8 cellular contexts compared by ENCODE assay signal in the genomic region with DNA sequence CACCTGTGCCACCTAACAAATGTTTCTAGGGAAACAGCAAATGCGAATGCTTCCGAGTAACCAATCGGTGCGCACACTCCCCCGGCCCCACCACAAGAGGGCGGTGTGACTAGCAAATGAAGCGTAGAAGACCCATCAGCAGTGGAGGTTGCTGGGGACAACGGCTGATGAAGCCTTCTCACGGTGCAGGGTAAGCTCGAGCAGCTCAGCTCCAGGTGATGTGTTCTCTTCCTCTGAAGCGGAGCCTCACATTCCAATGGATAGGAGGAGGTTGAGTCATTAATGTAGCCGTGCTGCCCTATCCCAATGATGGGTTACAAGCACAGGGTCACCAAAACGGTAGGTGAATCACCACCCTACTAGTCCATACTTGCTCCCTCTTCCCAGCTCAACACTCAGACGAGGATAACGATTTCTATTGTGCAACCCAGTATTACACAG.
DNase-seq lines count a peak whose midpoint lies in the region; ATAC-seq and TF ChIP-seq lines count a peak whose summit lies in the region.

No MANE protein-coding gene starts in this region.

- H3K27ac Mint-ChIP-seq in T-cell (no peak overlapping the region), type B pancreatic cell (no peak overlapping the region)

- H3K4me2 ChIP-seq in KMS-11, result no peak overlapping the region

- H3K4me3 Mint-ChIP-seq in T-cell (no peak overlapping the region), type B pancreatic cell (no peak overlapping the region)

- TF ChIP-seq CTCF in KMS-11 (conservative IDR thresholded peaks at IDR 0.05; ENCODE audit: low read depth, low read length), result peak; percentile 60
- peak; percentile 53 for TF ChIP-seq CTCF in coronary artery (IDR thresholded peaks at IDR 0.05)
- TF ChIP-seq CTCF in type B pancreatic cell (conservative IDR thresholded peaks at IDR 0.05), result peak; percentile 77

- no peaks in the 10 kb centered on the region for H3K4me1 ChIP-seq in KMS-11 (ENCODE audit: low read depth, poor library complexity, severe bottlenecking)

- H3K4me1 Mint-ChIP-seq in T-cell, result no peaks in the 10 kb centered on the region
- H3K4me1 Mint-ChIP-seq in type B pancreatic cell (ENCODE audit: unreplicated experiment), result peaks cover 4% of the 10 kb centered on the region

- ATAC-seq in T-cell (replicated peaks in 1 of 4) (no peak), HG03442 (IDR thresholded peaks at IDR 0.05; ENCODE audit: unreplicated experiment) (no peak), HG02884 (IDR thresholded peaks at IDR 0.05; ENCODE audit: unreplicated experiment) (no peak)

- no peak overlapping the region for H3K27ac ChIP-seq in KMS-11
- H3K27ac ChIP-seq in coronary artery, result no peak overlapping the region

- H3K9me3 Mint-ChIP-seq in T-cell (no peaks in the 10 kb centered on the region), type B pancreatic cell (peaks cover 3% of the 10 kb centered on the region)

- DNase-seq in Daoy (ENCODE audit: low read depth), result peak; percentile 36
- peak in 20 of 34 experiments; percentile 3 to 33 (median 18) for DNase-seq in T-cell
- no peak for DNase-seq in coronary artery (ENCODE audit: low spot score)
- DNase-seq in mucosa of gallbladder (ENCODE audit: low spot score), result peak; percentile 34
- DNase-seq in type B pancreatic cell (ENCODE audit: extremely low spot score, unreplicated experiment), result no peak

- H3K36me3 ChIP-seq in KMS-11 (ENCODE audit: insufficient read depth), result no peaks in the 10 kb centered on the region

- no peak overlapping the region for H3K9ac ChIP-seq in KMS-11

- POLR2A ChIA-PET in T-cell (lab: Charles Lee), result no interaction called here

- no peak overlapping the region for H2AFZ ChIP-seq in KMS-11 (ENCODE audit: low read depth)

- peaks cover 25 to 26% of the 10 kb centered on the region in 2 donors for H3K27me3 Mint-ChIP-seq in T-cell
- H3K27me3 Mint-ChIP-seq in type B pancreatic cell, result peaks cover 36% of the 10 kb centered on the region

- CTCF ChIA-PET in T-cell (lab: Charles Lee), result interaction anchor here in 1 of 2 donors (0.6 kb wide), 1 partner anchor 75 kb away, joined by 6 read pairs; no protein-coding TSS in a partner anchor

- H3K4me3 ChIP-seq in KMS-11 (IDR thresholded peaks at IDR 0.05; ENCODE audit: insufficient read depth, low read depth, low read length), result no peak overlapping the region
- H3K4me3 ChIP-seq in coronary artery, result no peak overlapping the region

- H4K20me1 ChIP-seq in KMS-11 (ENCODE audit: insufficient read depth), result no peaks in the 10 kb centered on the region

- H3K36me3 Mint-ChIP-seq in T-cell, result no peaks in the 10 kb centered on the region
- H3K36me3 Mint-ChIP-seq in type B pancreatic cell, result no peaks in the 10 kb centered on the region

- no peaks in the 10 kb centered on the region for H3K27me3 ChIP-seq in KMS-11 (ENCODE audit: insufficient read depth, low read depth)

- no peaks in the 10 kb centered on the region for H3K79me2 ChIP-seq in KMS-11 (ENCODE audit: insufficient read depth, low read depth)

Comparison
In these comparisons a context has a peak if more than half of its experiments do, and no peak if none do; other contexts are left out.
1. DNase-seq: peak in Daoy (single experiment), T-cell (20 of 34) and mucosa of gallbladder (single experiment); none in coronary artery (single experiment) and type B pancreatic cell (single experiment).
2. Peak in every context shown above with its lines, with median percentiles within 50 percentile points of each other: CTCF ChIP-seq.